Comparison of ENCODE assay signal across 13 cellular contexts in the genomic region with DNA sequence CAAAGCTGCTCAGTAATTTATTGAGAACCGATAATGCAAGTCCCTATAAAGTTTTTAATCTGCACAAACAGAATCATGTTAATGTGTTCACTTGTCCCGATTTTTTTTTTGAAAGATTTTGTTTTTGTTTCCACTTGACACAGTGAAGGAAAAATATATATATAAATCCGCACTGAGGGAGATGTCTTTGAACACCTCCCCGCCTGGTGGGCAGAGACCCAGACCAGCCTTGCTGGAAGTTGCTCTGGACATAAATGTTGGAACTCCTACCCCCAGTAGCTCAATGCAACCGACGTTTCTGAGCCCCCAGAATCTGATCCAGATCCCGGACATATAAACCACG. TPM values are rescaled to one million over a fixed set of nuclear protein-coding genes. Genes with fewer than 3 reads are reported as not detected.
DNase-seq lines count a peak whose midpoint lies in the region; ATAC-seq and TF ChIP-seq lines count a peak whose summit lies in the region.
"Had no signal": no experiment of that assay in that cellular context is flagged by ENCODE, and none has a peak within 500 bp of the region (broad histone marks: within the 10 kb centered on the region; RNA-seq: fewer than 3 reads in every experiment).

No MANE protein-coding gene starts in this region.

- peak overlapping the region; percentile 69 to 94 for H3K18ac ChIP-seq in mesenchymal stem cell (ENCODE audit: low read depth in 1 of 2, low read length in 2 of 2)

- peak overlapping the region in 1 of 2 experiments; percentile 94 for H3K4ac ChIP-seq in mesenchymal stem cell (ENCODE audit: low read depth in 1 of 2, low read length in 2 of 2)

- H2AFZ ChIP-seq in mesenchymal stem cell (ENCODE audit: low read depth, low read length): no peak overlapping the region

- H4K8ac ChIP-seq in mesenchymal stem cell (ENCODE audit: low read length): peak overlapping the region; percentile 98

- ATAC-seq in upper lobe of left lung (ENCODE audit: low FRiP score in 2 of 2) (no peak), GM19452 (IDR thresholded peaks at IDR 0.05; ENCODE audit: unreplicated experiment) (no peak), GM18517 (IDR thresholded peaks at IDR 0.05; ENCODE audit: unreplicated experiment) (no peak)
- ATAC-seq: activated CD8-positive, alpha-beta T cell treated with anti-CD3 and anti-CD28 coated beads for 36 hours; activated T-helper 17 cell treated with anti-CD3 and anti-CD28 coated beads, Interleukin-2, amount 50 U/mL, for 72 hours had no signal

- H3K79me1 ChIP-seq in mesenchymal stem cell (replicated peaks; ENCODE audit: low read length, poor library complexity, severe bottlenecking): no peaks in the 10 kb centered on the region

- H3K27ac ChIP-seq in HUES48 (ENCODE audit: low read depth, low read length) (no peak overlapping the region), mesenchymal stem cell (ENCODE audit: low read length, poor library complexity, severe bottlenecking) (no peak overlapping the region), upper lobe of left lung (peak overlapping the region; percentile 62 to 94 (median 84))

- DNase-seq in astrocyte of the cerebellum (ENCODE audit: low read depth) (no peak), mesenchymal stem cell (no peak), upper lobe of left lung (no peak), NCI-H524 (lab: John Stamatoyannopoulos, UW) (no peak)
- DNase-seq: activated CD8-positive, alpha-beta T cell treated with anti-CD3 and anti-CD28 coated beads for 36 hours; aorta; CD4-positive, alpha-beta memory T cell; MV-4-11; stimulated activated CD4-positive, alpha-beta T cell treated with anti-CD3 and anti-CD28 coated beads, Interleukin-12 subunit alpha, Interleukin-12 subunit beta, amount 100 ng/mL, for 4 hours had no signal

- peak overlapping the region; percentile 96 for H2BK15ac ChIP-seq in mesenchymal stem cell (ENCODE audit: low read depth, poor library complexity, severe bottlenecking)

- peaks cover 79% of the 10 kb centered on the region for H3K4me1 ChIP-seq in HUES48 (ENCODE audit: control insufficient read depth, insufficient read depth, low read length)
- H3K4me1 ChIP-seq in mesenchymal stem cell (ENCODE audit: control insufficient read depth, insufficient read depth, low read depth, low read length): peaks cover 18% of the 10 kb centered on the region
- peaks cover 0 to 33% (median 14%) of the 10 kb centered on the region in 4 donors for H3K4me1 ChIP-seq in upper lobe of left lung

- H3K9me3 ChIP-seq in HUES48 (ENCODE audit: control insufficient read depth, insufficient read depth, low read length): no peaks in the 10 kb centered on the region
- no peaks in the 10 kb centered on the region for H3K9me3 ChIP-seq in mesenchymal stem cell (ENCODE audit: control insufficient read depth, low read length)
- no peaks in the 10 kb centered on the region for H3K9me3 ChIP-seq in upper lobe of left lung

- H3K14ac ChIP-seq in mesenchymal stem cell (ENCODE audit: low read length in 2 of 2): no peak overlapping the region

- no peak overlapping the region for H2BK5ac ChIP-seq in mesenchymal stem cell (ENCODE audit: low read depth, low read length, poor library complexity, severe bottlenecking)

- no peaks in the 10 kb centered on the region for H3K36me3 ChIP-seq in HUES48 (ENCODE audit: control insufficient read depth, insufficient read depth, low read length)
- H3K36me3 ChIP-seq in mesenchymal stem cell (ENCODE audit: control insufficient read depth in 1 of 2, insufficient read depth in 2 of 2, low read depth in 1 of 2, low read length in 2 of 2): peaks cover 0 to 56% of the 10 kb centered on the region in 2 experiments
- peaks cover 0 to 41% (median 4%) of the 10 kb centered on the region in 4 donors for H3K36me3 ChIP-seq in upper lobe of left lung

- no peak for TF ChIP-seq POLR2A in upper lobe of left lung (IDR thresholded peaks at IDR 0.05)

- H3K4me3 ChIP-seq in HUES48 (ENCODE audit: low read depth, low read length) (peak overlapping the region; percentile 49; the same call in 1 of the 2 replicates), astrocyte of the cerebellum (ENCODE audit: low read depth, low read length) (peak overlapping the region; percentile 24), mesenchymal stem cell (ENCODE audit: insufficient read depth in 1 of 2, low read depth in 1 of 2, low read length in 2 of 2) (peak overlapping the region in 1 of 2 experiments; percentile 69), upper lobe of left lung (peak overlapping the region in 3 of 4 donors; percentile 34 to 61 (median 45))

- H3K4me2 ChIP-seq in mesenchymal stem cell (ENCODE audit: low read length, poor library complexity, severe bottlenecking): no peak overlapping the region

- WGBS in mesenchymal stem cell: 42% methylated on average over 8 of the region's 8 CpGs
- WGBS in upper lobe of left lung, 2 donors: 15 to 23% methylated on average over 6 to 8 of the region's 8 CpGs

- H3K9ac ChIP-seq in HUES48 (ENCODE audit: low read depth, low read length) (no peak overlapping the region), mesenchymal stem cell (ENCODE audit: low read length) (peak overlapping the region; percentile 84)

- in situ Hi-C loops in astrocyte of the cerebellum (cut with HindIII; ENCODE audit: low sequenced_read_pairs): no loop called here

- peak overlapping the region; percentile 98 for H4K91ac ChIP-seq in mesenchymal stem cell (ENCODE audit: low read length)

- no peak for TF ChIP-seq EP300 in upper lobe of left lung (IDR thresholded peaks at IDR 0.05)

- H2BK120ac ChIP-seq in mesenchymal stem cell (ENCODE audit: low read depth, low read length): peak overlapping the region; percentile 86

- peak overlapping the region in 1 of 2 experiments; percentile 99 for H2BK12ac ChIP-seq in mesenchymal stem cell (ENCODE audit: low read length in 2 of 2)

- TF ChIP-seq CTCF in astrocyte of the cerebellum (IDR thresholded peaks at IDR 0.05; ENCODE audit: low read depth, low read length, missing control alignments) (no peak), upper lobe of left lung (IDR thresholded peaks at IDR 0.05) (no peak)

- H2AK5ac ChIP-seq in mesenchymal stem cell (ENCODE audit: low read length, severe bottlenecking): no peak overlapping the region

- peaks cover 95% of the 10 kb centered on the region for H3K27me3 ChIP-seq in HUES48 (ENCODE audit: control insufficient read depth, insufficient read depth, low read length)
- peaks cover 0 to 73% of the 10 kb centered on the region in 2 experiments for H3K27me3 ChIP-seq in mesenchymal stem cell (ENCODE audit: control insufficient read depth in 1 of 2, insufficient read depth in 1 of 2, low read length in 2 of 2)
- H3K27me3 ChIP-seq in upper lobe of left lung: peaks cover 0 to 33% (median 7%) of the 10 kb centered on the region in 4 donors

- H3K23ac ChIP-seq in mesenchymal stem cell (ENCODE audit: low read length in 2 of 2): no peak overlapping the region

RNA-seq across cellular contexts. Expression of a gene that starts 12.7 kb away (rescaled TPM):
- polyA plus RNA-seq in mesenchymal stem cell (2013, experiment 1 of 2): 59.8 TPM
- 57.6 TPM for polyA plus RNA-seq in mesenchymal stem cell (2013, experiment 2 of 2)
- 100 to 1,000 TPM in 1 of 6 donors, 10 to 100 TPM in 5; 29.5 to 107 (median 36.2) TPM for total RNA-seq in upper lobe of left lung
- total RNA-seq: activated CD8-positive, alpha-beta T cell treated with anti-CD3 and anti-CD28 coated beads for 36 hours; activated T-helper 17 cell treated with anti-CD3 and anti-CD28 coated beads, Interleukin-2, amount 50 U/mL, for 72 hours; CD4-positive, alpha-beta memory T cell had no signal
- polyA plus RNA-seq: CD4-positive, alpha-beta memory T cell had no signal

Comparison
In these comparisons a context has a peak if more than half of its experiments do, and no peak if none do; other contexts are left out.
1. H3K27ac ChIP-seq: peak in upper lobe of left lung (4 of 4); none in HUES48 (single experiment) and mesenchymal stem cell (single experiment).